20 cellular contexts compared by ENCODE assay signal in the genomic region with DNA sequence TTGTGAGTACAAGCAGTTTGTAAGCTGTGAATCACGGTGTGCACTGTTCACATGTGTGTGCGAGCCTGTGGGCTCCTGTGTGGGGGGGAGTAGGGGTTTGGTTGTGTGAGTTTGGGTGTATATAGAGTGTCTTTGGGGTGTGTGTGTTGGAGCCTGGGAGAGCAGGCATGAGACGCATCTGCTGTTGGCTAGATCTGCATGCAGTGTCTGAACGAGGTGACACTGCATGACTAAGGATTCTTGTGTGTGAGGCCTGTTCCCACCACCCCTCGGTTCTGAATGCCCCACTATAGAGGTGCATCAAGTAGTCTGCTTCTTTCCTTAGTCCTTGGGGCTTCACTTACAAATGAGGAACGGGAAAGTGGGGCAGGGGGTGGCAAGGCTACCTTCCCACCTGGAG.
"Had no signal": no experiment of that assay in that cellular context is flagged by ENCODE, and none has a peak within 500 bp of the region (broad histone marks: within the 10 kb centered on the region; RNA-seq: fewer than 3 reads in every experiment).

No MANE protein-coding gene starts in this region.

- H3K27me3 ChIP-seq: colonic mucosa, suprapubic skin, transverse colon had no signal

- FAIRE-seq: endometrium, keratinocyte had no signal

- ATAC-seq: lower lobe of right lung; sciatic nerve; stimulated activated naive CD8-positive, alpha-beta T cell treated with anti-CD3 and anti-CD28 coated beads, Interleukin-15, amount 100 ng/mL, for 72 hours; T-cell had no signal

- H3K4me2 ChIP-seq: smooth muscle cell had no signal

- H3K27me3 Mint-ChIP-seq: activated naive CD8-positive, alpha-beta T cell treated with anti-CD3 and anti-CD28 coated beads, Interleukin-2, amount 10 ng/mL, durations not matched to agents 7 days and 5 days; stimulated activated naive CD8-positive, alpha-beta T cell treated with anti-CD3 and anti-CD28 coated beads, Interleukin-15, amount 100 ng/mL, for 72 hours had no signal

- H3K4me1 ChIP-seq: lower lobe of right lung, parathyroid adenoma had no signal

- DNase-seq: activated CD4-positive, alpha-beta T cell treated with anti-CD3 and anti-CD28 coated beads, Interleukin-2, amount 50 U/mL, for 4 hours; activated CD4-positive, CD25-positive, alpha-beta regulatory T cell treated with anti-CD3 and anti-CD28 coated beads, Interleukin-2, amount 50 U/mL, for 72 hours; activated naive CD4-positive, alpha-beta T cell; activated naive CD8-positive, alpha-beta T cell treated with anti-CD3 and anti-CD28 coated beads, Interleukin-2, amount 10 ng/mL, durations not matched to agents 7 days and 5 days; colonic mucosa; foreskin melanocyte; hypothalamus; lower lobe of right lung; stimulated activated CD4-positive, alpha-beta T cell treated with anti-CD3 and anti-CD28 coated beads, Interleukin-4, amount 100 ng/mL, for 1 hour; stimulated activated naive CD8-positive, alpha-beta T cell treated with anti-CD3 and anti-CD28 coated beads, Interleukin-15, amount 100 ng/mL, for 72 hours; T-cell; T1000; transverse colon had no signal

- H3K9me3 ChIP-seq: colonic mucosa, lower lobe of right lung, suprapubic skin, transverse colon had no signal

- H3K4me3 Mint-ChIP-seq: activated naive CD8-positive, alpha-beta T cell treated with anti-CD3 and anti-CD28 coated beads, Interleukin-2, amount 10 ng/mL, durations not matched to agents 7 days and 5 days; central memory CD8-positive, alpha-beta T cell; stimulated activated naive CD8-positive, alpha-beta T cell treated with anti-CD3 and anti-CD28 coated beads, Interleukin-15, amount 100 ng/mL, for 72 hours; T-cell had no signal

- H3K36me3 ChIP-seq: colonic mucosa, lower lobe of right lung, suprapubic skin, transverse colon had no signal

- H3K9me3 Mint-ChIP-seq: activated naive CD8-positive, alpha-beta T cell treated with anti-CD3 and anti-CD28 coated beads, Interleukin-2, amount 10 ng/mL, durations not matched to agents 7 days and 5 days; central memory CD8-positive, alpha-beta T cell; T-cell had no signal

- H3K36me3 Mint-ChIP-seq: activated naive CD8-positive, alpha-beta T cell treated with anti-CD3 and anti-CD28 coated beads, Interleukin-2, amount 10 ng/mL, durations not matched to agents 7 days and 5 days; T-cell had no signal

- H3K27ac Mint-ChIP-seq: activated naive CD8-positive, alpha-beta T cell treated with anti-CD3 and anti-CD28 coated beads, Interleukin-2, amount 10 ng/mL, durations not matched to agents 7 days and 5 days; stimulated activated naive CD8-positive, alpha-beta T cell treated with anti-CD3 and anti-CD28 coated beads, Interleukin-15, amount 100 ng/mL, for 72 hours; T-cell had no signal

- H3K4me1 Mint-ChIP-seq: central memory CD8-positive, alpha-beta T cell; stimulated activated naive CD8-positive, alpha-beta T cell treated with anti-CD3 and anti-CD28 coated beads, Interleukin-15, amount 100 ng/mL, for 72 hours; T-cell had no signal

- H3K4me3 ChIP-seq: colonic mucosa, lower lobe of right lung, smooth muscle cell, suprapubic skin, transverse colon had no signal

- H3K27ac ChIP-seq: colonic mucosa, lower lobe of right lung, parathyroid adenoma, suprapubic skin, transverse colon had no signal

- H3K9ac ChIP-seq: parathyroid adenoma had no signal

- H3K79me2 ChIP-seq: parathyroid adenoma had no signal

- H2AFZ ChIP-seq: parathyroid adenoma had no signal
